In genomic region chr3:81638480-81638879, GRCh38 we compare ENCODE assay signal across 20 cellular contexts.
DNase-seq lines count a peak whose midpoint lies in the region; ATAC-seq, FAIRE-seq and TF ChIP-seq lines count a peak whose summit lies in the region.
"Had no signal": no experiment of that assay in that cellular context is flagged by ENCODE, and none has a peak within 500 bp of the region (broad histone marks: within the 10 kb centered on the region; RNA-seq: fewer than 3 reads in every experiment).

No MANE protein-coding gene starts in this region.

- no peaks in the 10 kb centered on the region for H4K20me1 ChIP-seq in IMR-90 (ENCODE audit: insufficient read depth, low read length)

- CTCF ChIA-PET in A549 (lab: Yijun Ruan, JAX) (interaction anchor here (1.4 kb wide), 1 partner anchor 148 kb away, joined by 5 read pairs; no protein-coding TSS in a partner anchor), IMR-90 (lab: Yijun Ruan, JAX) (no interaction called here)

- no peak overlapping the region for H2AK5ac ChIP-seq in IMR-90 (ENCODE audit: low read depth, low read length)

- POLR2A ChIA-PET in A549 (lab: Yijun Ruan, JAX) = no interaction called here
- POLR2A ChIA-PET in IMR-90 (lab: Charles Lee; ENCODE audit: unreplicated experiment) = no interaction called here

- H3K4me3 ChIP-seq in A549 = no peak overlapping the region
- no peak overlapping the region for H3K4me3 ChIP-seq in IMR-90 (ENCODE audit: insufficient read depth, low read depth, low read length)
- H3K4me3 ChIP-seq: BLaER1 treated with 17β-estradiol and CSF1 and Interleukin-3, amounts not matched to agents 10 nM and 100 nM had no signal

- H3K56ac ChIP-seq in IMR-90 (ENCODE audit: extremely low read depth, insufficient read depth, low read length) = no peak overlapping the region

- no peaks in the 10 kb centered on the region for H3K9me3 Mint-ChIP-seq in activated T-helper 2 cell treated with anti-CD3 and anti-CD28 coated beads, Interferon-gamma antibody, Interleukin-2, Interleukin-4, amounts not matched to agents 10 μg/mL and 5 μg/mL and 100 μg/mL, durations not matched to agents 14 hours and 24 hours and 36 hours
- H3K9me3 Mint-ChIP-seq: CD4-positive, alpha-beta T cell; CD8-positive, alpha-beta T cell had no signal

- no peak overlapping the region for H2AK9ac ChIP-seq in IMR-90 (replicated peaks; ENCODE audit: low read depth, low read length, poor library complexity)

- no peaks in the 10 kb centered on the region for H3K4me1 Mint-ChIP-seq in activated T-helper 2 cell treated with anti-CD3 and anti-CD28 coated beads, Interferon-gamma antibody, Interleukin-2, Interleukin-4, amounts not matched to agents 10 μg/mL and 5 μg/mL and 100 μg/mL, durations not matched to agents 14 hours and 24 hours and 36 hours (ENCODE audit: low read depth)
- H3K4me1 Mint-ChIP-seq: B cell had no signal

- H3K27ac ChIP-seq in A549 (no peak overlapping the region), IMR-90 (ENCODE audit: insufficient read depth, low read length) (no peak overlapping the region)
- H3K27ac ChIP-seq: BLaER1 treated with 17β-estradiol and CSF1 and Interleukin-3, amounts not matched to agents 10 nM and 100 nM; C4-2B had no signal

- H4K5ac ChIP-seq in IMR-90 (ENCODE audit: low read depth, low read length) = no peak overlapping the region

- BruUV-seq in IMR-90 (replicated peaks; lab: Mats Ljungman, UMichigan) = no TSS peak

- H2BK5ac ChIP-seq in IMR-90 (ENCODE audit: low read depth, low read length, poor library complexity, severe bottlenecking) = no peak overlapping the region

- no peak overlapping the region for H3K18ac ChIP-seq in IMR-90 (ENCODE audit: low read depth, low read length)

- no peak overlapping the region for H2AFZ ChIP-seq in IMR-90 (replicated peaks; ENCODE audit: low read length, poor library complexity)

- TF ChIP-seq RAD21 in A549 (conservative IDR thresholded peaks at IDR 0.05 in 1 of 2, IDR thresholded peaks at IDR 0.05 in 1 of 2) (no peak), IMR-90 (IDR thresholded peaks at IDR 0.05; ENCODE audit: low read length) (no peak)

- H3K27ac Mint-ChIP-seq in activated T-helper 2 cell treated with anti-CD3 and anti-CD28 coated beads, Interferon-gamma antibody, Interleukin-2, Interleukin-4, amounts not matched to agents 10 μg/mL and 5 μg/mL and 100 μg/mL, durations not matched to agents 14 hours and 24 hours and 36 hours = no peak overlapping the region
- H3K27ac Mint-ChIP-seq: B cell; CD4-positive, alpha-beta T cell; CD8-positive, alpha-beta T cell had no signal

- DNase-seq in A549 (ENCODE audit: low read depth in 1 of 2, low spot score in 1 of 2) (no peak), IMR-90 (no peak), amniotic stem cell (lab: John Stamatoyannopoulos, UW) (no peak)
- DNase-seq in activated T-helper 2 cell treated with anti-CD3 and anti-CD28 coated beads, Interferon-gamma antibody, Interleukin-2, Interleukin-4, amounts not matched to agents 10 μg/mL and 5 μg/mL and 100 μg/mL, durations not matched to agents 14 hours and 24 hours and 36 hours (ENCODE audit: low spot score) = no peak
- DNase-seq: 8988T; AML-193; Caco-2; Calu3; CD4-positive, alpha-beta T cell; CD8-positive, alpha-beta T cell; DMS79 treated with DMSO at 0.1 percent for 48 hours; GF-D8 had no signal

- dilution Hi-C loops in IMR-90 (cut with HindIII; ENCODE audit: low sequenced_read_pairs, unreplicated experiment) = no loop called here

- H2BK15ac ChIP-seq in IMR-90 (ENCODE audit: low read depth, low read length) = no peak overlapping the region

- H3K79me1 ChIP-seq in IMR-90 (ENCODE audit: low read depth in 1 of 2, low read length in 2 of 2) = peaks cover 4 to 7% of the 10 kb centered on the region in 2 experiments

- H3K4ac ChIP-seq in IMR-90 (ENCODE audit: low read depth, low read length) = no peak overlapping the region

- no peaks in the 10 kb centered on the region for H3K27me3 ChIP-seq in IMR-90 (ENCODE audit: control insufficient read depth, insufficient read depth, low read length)
- H3K27me3 ChIP-seq: BLaER1 treated with 17β-estradiol and CSF1 and Interleukin-3, amounts not matched to agents 10 nM and 100 nM had no signal

- H3K4me1 ChIP-seq in A549 = no peaks in the 10 kb centered on the region
- no peaks in the 10 kb centered on the region for H3K4me1 ChIP-seq in IMR-90 (ENCODE audit: control insufficient read depth, insufficient read depth, low read length)
- H3K4me1 ChIP-seq: BLaER1 treated with 17β-estradiol and CSF1 and Interleukin-3, amounts not matched to agents 10 nM and 100 nM; Caco-2 had no signal

- intact Hi-C loops in IMR-90 (cut with micrococcal nuclease) = no loop called here
- intact Hi-C loops in activated T-helper 2 cell treated with anti-CD3 and anti-CD28 coated beads, Interferon-gamma antibody, Interleukin-2, Interleukin-4, amounts not matched to agents 10 μg/mL and 5 μg/mL and 100 μg/mL, durations not matched to agents 14 hours and 24 hours and 36 hours (cut with micrococcal nuclease) = no loop called here

- no peak overlapping the region for H2BK20ac ChIP-seq in IMR-90 (ENCODE audit: low read depth, low read length)

- in situ Hi-C loops in IMR-90 (cut with MboI; ENCODE audit: low sequenced_read_pairs) = no loop called here

- no peak for FAIRE-seq in A549 (lab: Jason Lieb, UNC)
- FAIRE-seq: A204.1, D721Med, GM12891, GM19239 had no signal

- no peaks in the 10 kb centered on the region for H3K9me1 ChIP-seq in IMR-90 (ENCODE audit: insufficient read depth, low read length)

- H3K9ac ChIP-seq in IMR-90 (ENCODE audit: low read depth, low read length) = no peak overlapping the region
- H3K9ac ChIP-seq: BLaER1 treated with 17β-estradiol and CSF1 and Interleukin-3, amounts not matched to agents 10 nM and 100 nM had no signal

- no peak overlapping the region for H4K91ac ChIP-seq in IMR-90 (ENCODE audit: insufficient read depth, low read depth, low read length)

- TF ChIP-seq POLR2A in A549 (IDR thresholded peaks at IDR 0.05; ENCODE audit: low read length) (no peak), IMR-90 (IDR thresholded peaks at IDR 0.05; ENCODE audit: low read depth, low read length) (no peak)

- TF ChIP-seq CTCF in A549 (IDR thresholded peaks at IDR 0.05) (no peak), IMR-90 (conservative IDR thresholded peaks at IDR 0.05; ENCODE audit: low read depth, low read length) (no peak)

- H3K27me3 Mint-ChIP-seq in activated T-helper 2 cell treated with anti-CD3 and anti-CD28 coated beads, Interferon-gamma antibody, Interleukin-2, Interleukin-4, amounts not matched to agents 10 μg/mL and 5 μg/mL and 100 μg/mL, durations not matched to agents 14 hours and 24 hours and 36 hours (ENCODE audit: low read depth) = no peaks in the 10 kb centered on the region
- H3K27me3 Mint-ChIP-seq: B cell; CD4-positive, alpha-beta T cell had no signal

- ATAC-seq in A549 (no peak), IMR-90 (ENCODE audit: low read depth) (no peak), esophagus mucosa (peak; percentile 22)
- ATAC-seq: CD8-positive, alpha-beta T cell had no signal

- H3K36me3 ChIP-seq in IMR-90 (ENCODE audit: control insufficient read depth, insufficient read depth, low read length) = peaks cover 5% of the 10 kb centered on the region

- H3K4me3 Mint-ChIP-seq in activated T-helper 2 cell treated with anti-CD3 and anti-CD28 coated beads, Interferon-gamma antibody, Interleukin-2, Interleukin-4, amounts not matched to agents 10 μg/mL and 5 μg/mL and 100 μg/mL, durations not matched to agents 14 hours and 24 hours and 36 hours (ENCODE audit: low read depth) = no peak overlapping the region
- H3K4me3 Mint-ChIP-seq: B cell; CD4-positive, alpha-beta T cell; CD8-positive, alpha-beta T cell had no signal

- TF ChIP-seq EP300 in A549 (IDR thresholded peaks at IDR 0.05) = no peak

- H3K4me2 ChIP-seq in A549 (no peak overlapping the region), IMR-90 (ENCODE audit: low read depth, low read length) (no peak overlapping the region)
- H3K4me2 ChIP-seq: BLaER1 treated with 17β-estradiol and CSF1 and Interleukin-3, amounts not matched to agents 10 nM and 100 nM had no signal

- no peak overlapping the region for H3K14ac ChIP-seq in IMR-90 (replicated peaks; ENCODE audit: low read depth, low read length)

- no peak overlapping the region for H2BK120ac ChIP-seq in IMR-90 (ENCODE audit: low read depth, low read length)

- no peaks in the 10 kb centered on the region for H3K9me3 ChIP-seq in A549
- no peaks in the 10 kb centered on the region for H3K9me3 ChIP-seq in IMR-90 (ENCODE audit: control insufficient read depth, insufficient read depth, low read length)
- H3K9me3 ChIP-seq: BLaER1 treated with 17β-estradiol and CSF1 and Interleukin-3, amounts not matched to agents 10 nM and 100 nM; Caco-2 had no signal

- no peak overlapping the region for H4K8ac ChIP-seq in IMR-90 (ENCODE audit: low read depth in 2 of 2, low read length in 2 of 2)

- H3K36me3 Mint-ChIP-seq in activated T-helper 2 cell treated with anti-CD3 and anti-CD28 coated beads, Interferon-gamma antibody, Interleukin-2, Interleukin-4, amounts not matched to agents 10 μg/mL and 5 μg/mL and 100 μg/mL, durations not matched to agents 14 hours and 24 hours and 36 hours (ENCODE audit: low read depth) = no peaks in the 10 kb centered on the region

- no peak overlapping the region for H3K23ac ChIP-seq in IMR-90 (ENCODE audit: low read depth, low read length)

TF ChIP-seq in A549, 52 proteins besides CTCF, POLR2A, EP300 and RAD21:
- TF ChIP-seq MAFK (IDR thresholded peaks at IDR 0.05; ENCODE audit: partially characterized antibody) = peak; percentile 60
- TF ChIP-seq SREBF2 (IDR thresholded peaks at IDR 0.05) = no peak

TF ChIP-seq in IMR-90, 13 proteins besides CTCF, POLR2A, EP300 and RAD21:
- TF ChIP-seq MXI1 (IDR thresholded peaks at IDR 0.05; ENCODE audit: borderline replicate concordance, low read depth, low read length) (no peak), SMC3 (IDR thresholded peaks at IDR 0.05; ENCODE audit: low read depth, low read length) (no peak), MAFK (IDR thresholded peaks at IDR 0.05; ENCODE audit: low read depth, low read length) (peak; percentile 71), CHD1 (IDR thresholded peaks at IDR 0.05; ENCODE audit: low read depth, low read length) (no peak)
